In genomic region chr16:4828567-4829320, GRCh38 we compare ENCODE assay signal across 18 cellular contexts. TPM values are rescaled to one million over a fixed set of nuclear protein-coding genes. Genes with fewer than 3 reads are reported as not detected.
DNase-seq lines count a peak whose midpoint lies in the region; TF ChIP-seq lines count a peak whose summit lies in the region.
"Had no signal": no experiment of that assay in that cellular context is flagged by ENCODE, and none has a peak within 500 bp of the region (broad histone marks: within the 10 kb centered on the region; RNA-seq: fewer than 3 reads in every experiment).

No MANE protein-coding gene starts in this region.

- DNase-seq in BJ (ENCODE audit: low read depth) (peak; percentile 15), adipocyte (ENCODE audit: low read depth) (peak; percentile 19), right atrium auricular region (ENCODE audit: low spot score) (no peak), prostate gland (ENCODE audit: low spot score) (peak; percentile 26), foreskin fibroblast (no peak), C1 segment of cervical spinal cord (lab: John Stamatoyannopoulos, UW) (no peak), RKO (ENCODE audit: low spot score) (no peak)
- no peak for DNase-seq in activated effector memory CD4-positive, alpha-beta T cell treated with Interleukin-2 at 50 U/mL for 16 hours
- DNase-seq: EL, MG63, NCI-H1092 treated with DMSO at 0.1 percent for 48 hours, NCI-H187, NCI-H2171, NCI-H510A treated with DMSO at 0.1 percent for 48 hours had no signal

- H3K4me1 ChIP-seq in adipocyte (ENCODE audit: control insufficient read depth, insufficient read depth, low read length) (peaks cover 9% of the 10 kb centered on the region), right atrium auricular region (peaks cover 0 to 63% of the 10 kb centered on the region in 2 donors), prostate gland (replicated peaks) (peaks cover 7% of the 10 kb centered on the region)
- H3K4me1 ChIP-seq: HAP-1 had no signal

- intact Hi-C loops in prostate gland (cut with DNase I), result no loop called here

- H3K4me3 ChIP-seq in BJ (ENCODE audit: low read depth, low read length) (no peak overlapping the region), adipocyte (ENCODE audit: low read length) (no peak overlapping the region), right atrium auricular region (no peak overlapping the region), prostate gland (no peak overlapping the region), foreskin fibroblast (ENCODE audit: low read depth in 1 of 2, low read length in 2 of 2) (no peak overlapping the region)
- H3K4me3 ChIP-seq: HAP-1, MG63 had no signal

- H3K27me3 ChIP-seq in BJ (ENCODE audit: control insufficient read depth, insufficient read depth, low read length) (no peaks in the 10 kb centered on the region), adipocyte (replicated peaks; ENCODE audit: control insufficient read depth, insufficient read depth, low read length) (no peaks in the 10 kb centered on the region), right atrium auricular region (no peaks in the 10 kb centered on the region), prostate gland (replicated peaks; ENCODE audit: insufficient read depth) (no peaks in the 10 kb centered on the region)
- H3K27me3 ChIP-seq: MG63 had no signal

- H3K36me3 ChIP-seq in BJ (ENCODE audit: control insufficient read depth, insufficient read depth, low read length) (peaks cover 45% of the 10 kb centered on the region), adipocyte (ENCODE audit: control insufficient read depth, insufficient read depth, low read length, severe bottlenecking) (peaks cover 89% of the 10 kb centered on the region), right atrium auricular region (peaks cover 72% of the 10 kb centered on the region), prostate gland (peaks cover 6 to 8% of the 10 kb centered on the region in 2 donors)

- H3K9me3 ChIP-seq in adipocyte (ENCODE audit: control insufficient read depth, low read length) (no peaks in the 10 kb centered on the region), right atrium auricular region (no peaks in the 10 kb centered on the region), prostate gland (no peaks in the 10 kb centered on the region)
- H3K9me3 ChIP-seq: HAP-1, MG63 had no signal

- CTCF ChIA-PET in BJ (lab: Yijun Ruan, JAX), result interaction anchor here (0.6 kb wide), 1 partner anchor 230 kb away, joined by 4 read pairs; no protein-coding TSS in a partner anchor

- H3K27ac ChIP-seq in right atrium auricular region (peak overlapping the region; percentile 78 to 87), prostate gland (peak overlapping the region; percentile 10 to 35)
- H3K27ac ChIP-seq: C4-2B, KMS-11 had no signal

- TF ChIP-seq CTCF in BJ (IDR thresholded peaks at IDR 0.05; ENCODE audit: insufficient read depth, low read depth, low read length) (no peak), right atrium auricular region (IDR thresholded peaks at IDR 0.05) (no peak), prostate gland (IDR thresholded peaks at IDR 0.05) (no peak), foreskin fibroblast (IDR thresholded peaks at IDR 0.05; ENCODE audit: low read depth, low read length) (no peak)

- TF ChIP-seq POLR2A in prostate gland (IDR thresholded peaks at IDR 0.05), result no peak

- H3K9ac ChIP-seq in adipocyte (ENCODE audit: low read length), result no peak overlapping the region
- H3K9ac ChIP-seq: KMS-11 had no signal

- WGBS in prostate gland, result 76% methylated on average over 11 of the region's 11 CpGs

- POLR2A ChIA-PET in BJ (lab: Charles Lee), result no interaction called here

RNA-seq across cellular contexts. Expression of gene GLYR1, which starts 18.3 kb away (rescaled TPM):
- polyA plus RNA-seq in BJ (2011; rRNA removed), result 34.0 and 41.6 TPM in 2 replicates
- polyA minus RNA-seq in BJ (2011; rRNA and poly(A)+ RNA removed), result 21.7 and 24.9 TPM in 2 replicates
- total RNA-seq in right atrium auricular region (10 to 100 TPM; 37.4 to 39.4 TPM), prostate gland (10 to 100 TPM; 57.4 to 60.8 TPM)

RNA-seq across cellular contexts. Expression of gene UBN1, which starts 18.5 kb away (rescaled TPM):
- polyA plus RNA-seq in BJ (2011; rRNA removed), result 8.8 and 11.2 TPM in 2 replicates
- 11.8 and 15.3 TPM in 2 replicates for polyA minus RNA-seq in BJ (2011; rRNA and poly(A)+ RNA removed)
- total RNA-seq in right atrium auricular region (10 to 100 TPM; 26.1 to 29.7 TPM), prostate gland (10 to 100 TPM; 28.2 to 56.9 TPM)

RNA-seq across cellular contexts. Expression of gene ROGDI, which starts 26.3 kb away (rescaled TPM):
- polyA plus RNA-seq in BJ (2011; rRNA removed), result 15.8 and 31.9 TPM in 2 replicates
- polyA minus RNA-seq in BJ (2011; rRNA and poly(A)+ RNA removed), result 6.8 and 15.8 TPM in 2 replicates
- total RNA-seq in right atrium auricular region (10 to 100 TPM; 50.0 to 65.6 TPM), prostate gland (10 to 100 TPM; 37.5 to 46.9 TPM)

RNA-seq across cellular contexts. Expression of gene SMIM22, which starts 33.6 kb away (rescaled TPM):
- polyA plus RNA-seq in BJ (2011; rRNA removed), result not detected in 2 replicates
- polyA minus RNA-seq in BJ (2011; rRNA and poly(A)+ RNA removed), result not detected in 2 replicates
- total RNA-seq in right atrium auricular region, result not detected
- total RNA-seq in prostate gland, result 10 to 100 TPM in 1 of 2 donors, 1 to 10 TPM in 1; 5.6 to 29.0 TPM
- total RNA-seq: A172 had no signal

RNA-seq across cellular contexts. Expression of gene SEPTIN12, which starts 40.6 kb away (rescaled TPM):
- not detected in 2 replicates for polyA plus RNA-seq in BJ (2011; rRNA removed)
- not detected in 2 replicates for polyA minus RNA-seq in BJ (2011; rRNA and poly(A)+ RNA removed)
- total RNA-seq in right atrium auricular region (not detected), prostate gland (10 to 100 TPM in 1 of 2 donors, not detected in 1; 10.8 TPM)
- total RNA-seq: A172 had no signal

Comparison
In these comparisons a context has a peak if more than half of its experiments do, and no peak if none do; other contexts are left out.
1. DNase-seq: peak in BJ (single experiment), adipocyte (single experiment) and prostate gland (single experiment); none in right atrium auricular region (single experiment), foreskin fibroblast (0 of 2), C1 segment of cervical spinal cord (0 of 14), RKO (single experiment) and activated effector memory CD4-positive, alpha-beta T cell treated with Interleukin-2 at 50 U/mL for 16 hours (single experiment).